9 cellular contexts compared by ENCODE assay signal in the genomic region with DNA sequence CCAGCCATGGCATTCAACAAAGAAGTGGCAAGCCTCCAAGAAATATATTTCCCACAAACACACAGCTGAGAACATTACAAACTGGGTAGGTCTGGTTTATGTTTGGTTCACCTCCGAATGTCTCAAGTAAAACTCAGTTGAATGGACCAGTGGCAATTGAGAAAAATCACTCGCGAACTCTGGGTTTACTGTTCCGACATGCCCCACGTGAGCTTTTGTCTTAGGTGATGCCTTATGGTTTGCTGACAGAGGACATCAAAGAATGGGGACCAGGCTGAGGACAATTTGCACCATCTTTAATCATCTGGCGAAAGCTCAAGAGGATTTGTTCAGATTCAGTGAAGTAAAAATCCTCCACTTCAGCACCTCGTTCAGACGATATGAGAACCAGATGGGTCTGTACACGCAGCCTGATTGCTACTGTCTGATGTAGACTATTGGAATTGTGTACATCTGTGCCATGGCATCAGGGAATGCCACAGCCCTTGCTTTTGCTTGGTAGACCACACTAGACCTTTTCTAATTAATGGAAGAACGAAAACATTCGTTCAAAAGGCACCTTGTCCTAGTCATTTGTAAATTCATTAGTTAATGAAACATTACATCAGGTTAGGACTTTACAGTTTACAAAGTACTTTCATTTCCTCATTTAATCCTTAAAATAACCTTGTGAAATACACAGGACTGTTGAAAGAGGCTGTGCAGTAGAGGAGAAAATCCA. TPM values are rescaled to one million over a fixed set of nuclear protein-coding genes. Genes with fewer than 3 reads are reported as not detected.
DNase-seq lines count a peak whose midpoint lies in the region; ATAC-seq and TF ChIP-seq lines count a peak whose summit lies in the region.
"Had no signal": no experiment of that assay in that cellular context is flagged by ENCODE, and none has a peak within 500 bp of the region (broad histone marks: within the 10 kb centered on the region; RNA-seq: fewer than 3 reads in every experiment).

No MANE protein-coding gene starts in this region.

- no peak for TF ChIP-seq CTCF in SU-DHL-6 (IDR thresholded peaks at IDR 0.05; ENCODE audit: insufficient read depth, low read length, poor library complexity, severe bottlenecking)

- H2AFZ ChIP-seq in SU-DHL-6 (ENCODE audit: low read depth, low read length, severe bottlenecking) = peak overlapping the region; percentile 31

- no peak for DNase-seq in activated CD4-positive, alpha-beta T cell treated with anti-CD3 and anti-CD28 coated beads for 36 hours
- DNase-seq in HK-2 (ENCODE audit: unreplicated experiment) (no peak), inferior parietal cortex (ENCODE audit: extremely low spot score) (no peak), NK-92 (lab: John Stamatoyannopoulos, UW; ENCODE audit: unreplicated experiment) (no peak)

- no peaks in the 10 kb centered on the region for H4K20me1 ChIP-seq in SU-DHL-6 (ENCODE audit: low read depth, low read length)

- POLR2A ChIA-PET in activated CD4-positive, alpha-beta T cell treated with anti-CD3 and anti-CD28 coated beads for 36 hours (lab: Charles Lee) = no interaction called here

- ATAC-seq in GM18508 (IDR thresholded peaks at IDR 0.05; ENCODE audit: insufficient read depth, unreplicated experiment) (peak; percentile 96), GM21528 (IDR thresholded peaks at IDR 0.05; ENCODE audit: low FRiP score, unreplicated experiment) (peak; percentile 98), HG03280 (IDR thresholded peaks at IDR 0.05; ENCODE audit: unreplicated experiment) (peak; percentile 86)
- ATAC-seq in activated CD4-positive, alpha-beta T cell treated with anti-CD3 and anti-CD28 coated beads for 36 hours = no peak
- ATAC-seq: Panc1 had no signal

- H3K36me3 ChIP-seq in SU-DHL-6 (ENCODE audit: low read length) = no peaks in the 10 kb centered on the region

- intact Hi-C loops in activated CD4-positive, alpha-beta T cell treated with anti-CD3 and anti-CD28 coated beads for 36 hours (cut with DNase I, micrococcal nuclease) = no loop called here

- H3K9me3 Mint-ChIP-seq in activated CD4-positive, alpha-beta T cell treated with anti-CD3 and anti-CD28 coated beads for 36 hours (ENCODE audit: low read depth) = no peaks in the 10 kb centered on the region

- no peaks in the 10 kb centered on the region for H3K9me3 ChIP-seq in SU-DHL-6 (ENCODE audit: insufficient read depth, low read length)

- H3K4me2 ChIP-seq in SU-DHL-6 (ENCODE audit: low read depth, low read length, poor library complexity, severe bottlenecking) = peak overlapping the region; percentile 67

- H3K27me3 ChIP-seq in SU-DHL-6 (ENCODE audit: low read length) = no peaks in the 10 kb centered on the region

- H3K4me3 Mint-ChIP-seq in activated CD4-positive, alpha-beta T cell treated with anti-CD3 and anti-CD28 coated beads for 36 hours = no peak overlapping the region

- no peaks in the 10 kb centered on the region for H3K4me1 Mint-ChIP-seq in activated CD4-positive, alpha-beta T cell treated with anti-CD3 and anti-CD28 coated beads for 36 hours

- no peaks in the 10 kb centered on the region for H3K79me2 ChIP-seq in SU-DHL-6 (ENCODE audit: insufficient read depth, low read length)

- peaks cover 18% of the 10 kb centered on the region for H3F3A ChIP-seq in SU-DHL-6 (ENCODE audit: insufficient read depth)

- no peak overlapping the region for H3K27ac Mint-ChIP-seq in activated CD4-positive, alpha-beta T cell treated with anti-CD3 and anti-CD28 coated beads for 36 hours

- peak overlapping the region; percentile 52 for H3K9ac ChIP-seq in SU-DHL-6 (ENCODE audit: low read length)

- H3K36me3 Mint-ChIP-seq in activated CD4-positive, alpha-beta T cell treated with anti-CD3 and anti-CD28 coated beads for 36 hours (ENCODE audit: low read depth) = no peaks in the 10 kb centered on the region

- CTCF ChIA-PET in activated CD4-positive, alpha-beta T cell treated with anti-CD3 and anti-CD28 coated beads for 36 hours (lab: Charles Lee) = interaction anchor here (0.7 kb wide), 1 partner anchor 1221 kb away, joined by 3 read pairs; no protein-coding TSS in a partner anchor

- H3K9me2 ChIP-seq in SU-DHL-6 (replicated peaks; ENCODE audit: insufficient read depth, low read length) = no peaks in the 10 kb centered on the region

- no peaks in the 10 kb centered on the region for H3K27me3 Mint-ChIP-seq in activated CD4-positive, alpha-beta T cell treated with anti-CD3 and anti-CD28 coated beads for 36 hours

- no peak overlapping the region for H3K4me3 ChIP-seq in SU-DHL-6 (ENCODE audit: insufficient read depth, low read length, poor library complexity, severe bottlenecking)

- peak overlapping the region; percentile 93 for H3K27ac ChIP-seq in SU-DHL-6 (ENCODE audit: low read depth, low read length)

RNA-seq across cellular contexts. Expression of gene SLC10A2, which starts 59.4 kb away (rescaled TPM):
- not detected for total RNA-seq in activated CD4-positive, alpha-beta T cell treated with anti-CD3 and anti-CD28 coated beads for 36 hours
